10 cellular contexts compared by ENCODE assay signal in genomic region chr19:46925548-46925950, GRCh38.
A peak's percentile ranks its signal among the peaks of the same experiment; 100 is the strongest.
DNase-seq lines count a peak whose midpoint lies in the region; ATAC-seq and TF ChIP-seq lines count a peak whose summit lies in the region.
"Had no signal": no experiment of that assay in that cellular context is flagged by ENCODE, and none has a peak within 500 bp of the region (broad histone marks: within the 10 kb centered on the region; RNA-seq: fewer than 3 reads in every experiment).

No MANE protein-coding gene starts in this region.

- H3K4me3 ChIP-seq in coronary artery = peak overlapping the region; percentile 41
- no peak overlapping the region for H3K4me3 ChIP-seq in thymus (ENCODE audit: low read length)

- H3K27me3 Mint-ChIP-seq in memory B cell = no peaks in the 10 kb centered on the region
- H3K27me3 Mint-ChIP-seq in activated naive CD8-positive, alpha-beta T cell treated with anti-CD3 and anti-CD28 coated beads for 36 hours = no peaks in the 10 kb centered on the region
- H3K27me3 Mint-ChIP-seq: activated CD4-positive, alpha-beta T cell treated with anti-CD3 and anti-CD28 coated beads, Interleukin-2, amount 10 ng/mL, durations not matched to agents 7 days and 5 days had no signal

- H3K9me3 ChIP-seq in thymus (ENCODE audit: control insufficient read depth) = no peaks in the 10 kb centered on the region

- peaks cover 35% of the 10 kb centered on the region for H3K36me3 ChIP-seq in thymus (ENCODE audit: control insufficient read depth, insufficient read depth)

- WGBS in thymus = 95% methylated on average over 4 of the region's 4 CpGs

- peaks cover 26% of the 10 kb centered on the region for H3K4me1 Mint-ChIP-seq in memory B cell
- peaks cover 25% of the 10 kb centered on the region for H3K4me1 Mint-ChIP-seq in activated naive CD8-positive, alpha-beta T cell treated with anti-CD3 and anti-CD28 coated beads for 36 hours

- ATAC-seq in memory B cell (ENCODE audit: low read depth) (no peak), GM21737 (IDR thresholded peaks at IDR 0.05; ENCODE audit: unreplicated experiment) (no peak)

- H3K36me3 Mint-ChIP-seq in memory B cell = peaks cover 14% of the 10 kb centered on the region
- H3K36me3 Mint-ChIP-seq in activated naive CD8-positive, alpha-beta T cell treated with anti-CD3 and anti-CD28 coated beads for 36 hours = peaks cover 3% of the 10 kb centered on the region

- DNase-seq in M059J (ENCODE audit: low read depth) (peak; percentile 64), coronary artery (ENCODE audit: low spot score) (no peak), memory B cell (ENCODE audit: low spot score in 2 of 2) (no peak)
- DNase-seq in activated naive CD8-positive, alpha-beta T cell treated with anti-CD3 and anti-CD28 coated beads for 36 hours = no peak
- DNase-seq in activated CD4-positive, alpha-beta T cell treated with anti-CD3 and anti-CD28 coated beads, Interleukin-2, amount 50 U/mL, for 4 hours = no peak
- DNase-seq in activated naive CD4-positive, alpha-beta T cell treated with anti-CD3 and anti-CD28 coated beads, Interleukin-2, amount 50 U/mL, for 16 hours = no peak
- DNase-seq: NCI-H69 had no signal

- no peaks in the 10 kb centered on the region for H3K4me1 ChIP-seq in thymus (ENCODE audit: control insufficient read depth, insufficient read depth, low read length)

- H3K9me3 Mint-ChIP-seq in memory B cell = no peaks in the 10 kb centered on the region
- H3K9me3 Mint-ChIP-seq in activated naive CD8-positive, alpha-beta T cell treated with anti-CD3 and anti-CD28 coated beads for 36 hours = no peaks in the 10 kb centered on the region
- H3K9me3 Mint-ChIP-seq: activated CD4-positive, alpha-beta T cell treated with anti-CD3 and anti-CD28 coated beads, Interleukin-2, amount 10 ng/mL, durations not matched to agents 7 days and 5 days had no signal

- H3K27me3 ChIP-seq in thymus (ENCODE audit: control insufficient read depth, insufficient read depth) = no peaks in the 10 kb centered on the region

- H3K27ac ChIP-seq in coronary artery (peak overlapping the region in 1 of 2 donors; percentile 71), thymus (ENCODE audit: low read depth) (peak overlapping the region; percentile 52)

- peak overlapping the region; percentile 11 for H3K27ac Mint-ChIP-seq in memory B cell
- H3K27ac Mint-ChIP-seq in activated naive CD8-positive, alpha-beta T cell treated with anti-CD3 and anti-CD28 coated beads for 36 hours = no peak overlapping the region

- H3K4me3 Mint-ChIP-seq in memory B cell = no peak overlapping the region
- no peak overlapping the region for H3K4me3 Mint-ChIP-seq in activated naive CD8-positive, alpha-beta T cell treated with anti-CD3 and anti-CD28 coated beads for 36 hours
- H3K4me3 Mint-ChIP-seq: activated CD4-positive, alpha-beta T cell treated with anti-CD3 and anti-CD28 coated beads, Interleukin-2, amount 10 ng/mL, durations not matched to agents 7 days and 5 days had no signal

- no peak for TF ChIP-seq CTCF in coronary artery (IDR thresholded peaks at IDR 0.05)
